13 cellular contexts compared by ENCODE assay signal in the genomic region with DNA sequence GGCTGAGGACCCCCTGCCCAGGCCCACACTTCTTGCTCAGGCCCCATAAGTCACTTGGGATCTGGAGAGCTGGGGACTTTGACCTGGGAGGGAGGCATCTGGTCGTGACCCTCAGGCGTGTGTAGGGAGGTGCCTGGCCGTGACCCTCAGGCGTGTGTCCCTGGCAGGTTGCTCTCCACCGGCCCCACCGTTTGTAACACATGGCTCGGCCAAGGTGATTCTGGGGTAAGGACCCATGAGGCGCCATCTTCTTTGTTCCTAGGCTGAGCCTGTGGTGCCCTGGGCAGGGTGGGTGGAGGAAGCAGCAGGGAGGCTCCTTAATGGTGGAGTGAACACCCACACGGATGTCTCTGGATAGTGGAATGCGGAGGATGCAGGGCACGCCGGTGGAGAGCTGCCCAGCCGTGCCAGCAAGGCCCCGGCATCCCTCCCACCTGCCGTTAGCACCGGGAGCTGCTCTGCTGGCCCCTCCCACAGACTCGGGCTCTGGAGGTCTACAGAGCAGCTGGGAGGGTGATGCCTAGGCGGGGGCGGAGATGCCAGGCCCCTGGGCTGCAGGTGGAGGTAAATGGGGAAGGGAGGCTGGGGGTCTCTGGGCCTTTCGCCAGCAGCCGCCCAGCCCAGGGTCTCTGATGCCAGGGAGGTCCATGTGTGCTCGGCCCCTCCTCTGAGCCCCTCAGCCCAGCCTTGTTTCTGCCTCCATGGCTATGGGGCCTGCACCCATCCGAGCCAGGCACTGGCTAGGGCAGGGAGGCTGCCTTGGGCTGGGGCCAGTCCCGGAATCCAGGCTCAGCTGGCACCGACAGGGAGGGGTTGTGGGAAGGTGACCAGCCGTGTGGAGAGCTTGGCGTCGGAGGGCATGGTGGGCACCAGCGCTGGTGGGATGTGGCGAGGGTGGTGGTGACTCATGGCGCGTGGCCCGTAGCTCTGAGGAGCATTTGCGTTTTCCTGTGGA. TPM values are rescaled to one million over a fixed set of nuclear protein-coding genes. Genes with fewer than 3 reads are reported as not detected.
A peak's percentile ranks its signal among the peaks of the same experiment; 100 is the strongest.
DNase-seq lines count a peak whose midpoint lies in the region; ATAC-seq and TF ChIP-seq lines count a peak whose summit lies in the region.
"Had no signal": no experiment of that assay in that cellular context is flagged by ENCODE, and none has a peak within 500 bp of the region (broad histone marks: within the 10 kb centered on the region; RNA-seq: fewer than 3 reads in every experiment).

No MANE protein-coding gene starts in this region.

- no peak overlapping the region for H3K4me3 Mint-ChIP-seq in activated T-cell treated with anti-CD3 and anti-CD28 coated beads, Interleukin-2, amount 50 U/mL, for 24 hours
- H3K4me3 Mint-ChIP-seq: activated naive CD4-positive, alpha-beta T cell treated with anti-CD3 and anti-CD28 coated beads, Interleukin-2, amount 50 U/mL, for 24 hours; dendritic cell treated with granulocyte-macrophage colony-stimulating factor and Interleukin-4, amounts not matched to agents 40 ng/mL and 50 ng/mL, for 4 days had no signal

- CTCF ChIA-PET in PC-9 (lab: Charles Lee): interaction anchor here (1.1 kb wide), 1 partner anchor 103 kb away, joined by 4 read pairs; no protein-coding TSS in a partner anchor

- DNase-seq in activated T-cell treated with anti-CD3 and anti-CD28 coated beads, Interleukin-2, amount 50 U/mL, for 1 hour: peak; percentile 15
- no peak for DNase-seq in activated T-cell treated with anti-CD3 and anti-CD28 coated beads, Interleukin-2, amount 50 U/mL, for 24 hours
- DNase-seq in PC-9 (no peak), kidney glomerular epithelial cell (lab: John Stamatoyannopoulos, UW) (peak; percentile 73), tibial artery (peak; percentile 14 to 59), gastrocnemius medialis (no peak), pons (ENCODE audit: low spot score) (no peak)
- DNase-seq: KBM-7, RPMI8226 had no signal

- H3F3A ChIP-seq in PC-9 (ENCODE audit: insufficient read depth, low read depth): 0 out of 2 replicates have a peak, but pooled peaks cover 5% of the 10 kb centered on the region

- H3K36me3 ChIP-seq in PC-9 (ENCODE audit: low read depth) (no peaks in the 10 kb centered on the region), tibial artery (no peaks in the 10 kb centered on the region), gastrocnemius medialis (no peaks in the 10 kb centered on the region)

- no peaks in the 10 kb centered on the region for H3K9me3 Mint-ChIP-seq in activated T-cell treated with anti-CD3 and anti-CD28 coated beads, Interleukin-2, amount 50 U/mL, for 24 hours
- H3K9me3 Mint-ChIP-seq: activated naive CD4-positive, alpha-beta T cell treated with anti-CD3 and anti-CD28 coated beads, Interleukin-2, amount 50 U/mL, for 24 hours; dendritic cell treated with granulocyte-macrophage colony-stimulating factor and Interleukin-4, amounts not matched to agents 40 ng/mL and 50 ng/mL, for 4 days had no signal

- H3K9me2 ChIP-seq in PC-9 (ENCODE audit: insufficient read depth): no peaks in the 10 kb centered on the region

- no peak overlapping the region for H2AFZ ChIP-seq in PC-9

- TF ChIP-seq CTCF in PC-9 (conservative IDR thresholded peaks at IDR 0.05) (no peak), tibial artery (IDR thresholded peaks at IDR 0.05) (no peak), gastrocnemius medialis (IDR thresholded peaks at IDR 0.05 in 4 of 5, conservative IDR thresholded peaks at IDR 0.05 in 1 of 5) (no peak)

- H3K4me3 ChIP-seq in PC-9: no peak overlapping the region
- no peak overlapping the region for H3K4me3 ChIP-seq in tibial artery
- no peak overlapping the region for H3K4me3 ChIP-seq in gastrocnemius medialis

- in situ Hi-C loops in gastrocnemius medialis (cut with MboI; ENCODE audit: low sequenced_read_pairs in 4 of 4): no loop called here

- TF ChIP-seq POLR2A in gastrocnemius medialis (IDR thresholded peaks at IDR 0.05): no peak

- H3K27me3 Mint-ChIP-seq in activated T-cell treated with anti-CD3 and anti-CD28 coated beads, Interleukin-2, amount 50 U/mL, for 24 hours: no peaks in the 10 kb centered on the region
- H3K27me3 Mint-ChIP-seq: activated naive CD4-positive, alpha-beta T cell treated with anti-CD3 and anti-CD28 coated beads, Interleukin-2, amount 50 U/mL, for 24 hours had no signal

- peaks cover 16% of the 10 kb centered on the region for H3K4me1 Mint-ChIP-seq in activated T-cell treated with anti-CD3 and anti-CD28 coated beads, Interleukin-2, amount 50 U/mL, for 24 hours (ENCODE audit: low read depth)

- no peak overlapping the region for H3K27ac ChIP-seq in PC-9
- no peak overlapping the region for H3K27ac ChIP-seq in tibial artery
- no peak overlapping the region for H3K27ac ChIP-seq in gastrocnemius medialis

- no peak for ATAC-seq in GM18519 (IDR thresholded peaks at IDR 0.05; ENCODE audit: low FRiP score, unreplicated experiment)
- ATAC-seq in gastrocnemius medialis: no peak

- intact Hi-C loops in PC-9 (cut with micrococcal nuclease; ENCODE audit: unreplicated experiment): loop anchor here (2.0 kb wide), 2 partner anchors 15 to 69 kb away; no protein-coding TSS in a partner anchor
- intact Hi-C loops in tibial artery (cut with DNase I; ENCODE audit: low total_unique reads): no loop called here
- intact Hi-C loops in gastrocnemius medialis (cut with DNase I; ENCODE audit: low total_unique reads): no loop called here

- H4K20me1 ChIP-seq in PC-9 (ENCODE audit: insufficient read depth): no peaks in the 10 kb centered on the region

- H3K27ac Mint-ChIP-seq in activated T-cell treated with anti-CD3 and anti-CD28 coated beads, Interleukin-2, amount 50 U/mL, for 24 hours: no peak overlapping the region
- H3K27ac Mint-ChIP-seq: activated naive CD4-positive, alpha-beta T cell treated with anti-CD3 and anti-CD28 coated beads, Interleukin-2, amount 50 U/mL, for 24 hours; dendritic cell treated with granulocyte-macrophage colony-stimulating factor and Interleukin-4, amounts not matched to agents 40 ng/mL and 50 ng/mL, for 4 days had no signal

- H3K4me2 ChIP-seq in PC-9: peak overlapping the region; percentile 54; the same call in 1 of the 2 replicates

- H3K4me1 ChIP-seq in PC-9 (replicated peaks; ENCODE audit: insufficient read depth) (peaks cover 18% of the 10 kb centered on the region), tibial artery (peaks cover 0 to 10% (median 6%) of the 10 kb centered on the region in 4 donors), gastrocnemius medialis (peaks cover 0 to 10% of the 10 kb centered on the region in 2 donors)

- H3K9me3 ChIP-seq in PC-9 (ENCODE audit: insufficient read depth, low read depth) (no peaks in the 10 kb centered on the region), tibial artery (no peaks in the 10 kb centered on the region), gastrocnemius medialis (no peaks in the 10 kb centered on the region)

- no peaks in the 10 kb centered on the region for H3K36me3 Mint-ChIP-seq in activated T-cell treated with anti-CD3 and anti-CD28 coated beads, Interleukin-2, amount 50 U/mL, for 24 hours (ENCODE audit: low read depth)
- H3K36me3 Mint-ChIP-seq: activated naive CD4-positive, alpha-beta T cell treated with anti-CD3 and anti-CD28 coated beads, Interleukin-2, amount 50 U/mL, for 24 hours had no signal

- H3K27me3 ChIP-seq in PC-9 (ENCODE audit: insufficient read depth, low read depth) (no peaks in the 10 kb centered on the region), tibial artery (peaks cover 0 to 72% of the 10 kb centered on the region in 2 donors), gastrocnemius medialis (peaks cover 10 to 12% (median 11%) of the 10 kb centered on the region in 3 donors)

- POLR2A ChIA-PET in PC-9 (lab: Charles Lee; ENCODE audit: unreplicated experiment): interaction anchor here (0.6 to 0.7 kb wide), 3 partner anchors 17 to 461 kb away, joined by 3 to 5 read pairs (median 3); a partner anchor contains a TSS

- BruUV-seq in PC-9 (replicated peaks; lab: Mats Ljungman, UMichigan): TSS peak; percentile 18

- H3K79me2 ChIP-seq in PC-9 (ENCODE audit: low read depth): no peaks in the 10 kb centered on the region

RNA-seq across cellular contexts. Expression of a gene that starts 1.1 kb away (rescaled TPM):
- 3.9 and 4.3 TPM in 2 replicates for total RNA-seq in PC-9 (2021)
- total RNA-seq in gastrocnemius medialis: 1 to 10 TPM in 1 of 4 donors, not detected in 3; 1.6 TPM
- total RNA-seq: skeletal muscle tissue had no signal

RNA-seq across cellular contexts. Expression of a gene that starts 33.5 kb away (rescaled TPM):
- total RNA-seq in PC-9 (2021) (0.90 and 0.92 TPM in 2 replicates), gastrocnemius medialis (100 to 1,000 TPM in 1 of 4 donors, 10 to 100 TPM in 1, 1 to 10 TPM in 2; 3.0 to 119 (median 19.4) TPM)

RNA-seq across cellular contexts. Expression of a gene that starts 41.1 kb away (rescaled TPM):
- total RNA-seq in PC-9 (2021): 131 and 232 TPM in 2 replicates
- 10 to 100 TPM; 15.9 to 39.6 (median 20.3) TPM for total RNA-seq in gastrocnemius medialis

Comparison
In these comparisons a context has a peak if more than half of its experiments do, and no peak if none do; other contexts are left out.
1. DNase-seq: peak in activated T-cell treated with anti-CD3 and anti-CD28 coated beads, Interleukin-2, amount 50 U/mL, for 1 hour (single experiment), kidney glomerular epithelial cell (single experiment) and tibial artery (2 of 2); none in activated T-cell treated with anti-CD3 and anti-CD28 coated beads, Interleukin-2, amount 50 U/mL, for 24 hours (single experiment), PC-9 (0 of 2), gastrocnemius medialis (0 of 2) and pons (single experiment).